7 cellular contexts compared by ENCODE assay signal in the genomic region with DNA sequence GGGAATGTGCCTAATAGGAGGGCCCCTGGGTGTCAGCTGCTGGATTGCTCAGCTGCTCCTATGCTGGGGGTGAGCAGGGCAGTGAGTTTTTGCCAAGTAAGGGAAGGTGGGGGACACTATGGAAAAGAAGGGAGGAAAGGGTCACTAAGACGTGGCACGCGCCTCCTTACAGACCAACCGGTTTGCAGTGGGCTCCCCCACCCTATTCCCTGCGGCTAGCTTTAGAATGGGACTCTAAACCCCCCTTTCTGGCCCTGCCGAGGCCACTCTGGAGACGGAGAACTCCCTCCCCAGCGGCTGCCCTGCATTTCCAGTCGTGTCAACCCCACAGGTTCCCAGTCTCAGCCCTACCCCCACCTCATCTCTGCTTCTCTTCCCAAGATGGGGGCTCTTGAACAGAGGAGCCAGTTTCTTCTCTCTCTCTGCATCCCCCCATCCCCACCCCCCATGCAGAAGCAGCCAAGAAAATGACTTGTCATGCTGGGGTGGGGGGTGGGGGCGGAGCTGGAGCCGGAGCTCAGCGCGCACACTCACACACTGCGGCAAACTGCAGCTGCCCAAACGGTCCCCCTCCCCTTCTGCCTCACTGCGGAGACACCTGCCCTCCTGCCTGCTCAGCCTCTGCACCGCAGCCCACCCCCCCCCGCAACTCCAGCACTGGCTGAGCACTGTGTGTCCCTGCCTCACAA. TPM values are rescaled to one million over a fixed set of nuclear protein-coding genes. Genes with fewer than 3 reads are reported as not detected.
DNase-seq lines count a peak whose midpoint lies in the region; ATAC-seq, FAIRE-seq and TF ChIP-seq lines count a peak whose summit lies in the region.

No MANE protein-coding gene starts in this region.

- H3K9me3 ChIP-seq in kidney (ENCODE audit: control insufficient read depth in 1 of 2, low read length in 2 of 2) = no peaks in the 10 kb centered on the region

- H3K36me3 ChIP-seq in kidney (ENCODE audit: control insufficient read depth in 1 of 2, insufficient read depth in 2 of 2, low read length in 2 of 2) = peaks cover 3 to 6% of the 10 kb centered on the region in 2 donors

- peak overlapping the region; percentile 21 for H3K27ac Mint-ChIP-seq in stimulated activated memory B cell treated with anti-CD40 and anti-IgM and Interleukin-4, amounts not matched to agents 10 μg/mL and 1 μg/mL and 100 μg/mL, for 72 hours

- H3K4me3 Mint-ChIP-seq in stimulated activated memory B cell treated with anti-CD40 and anti-IgM and Interleukin-4, amounts not matched to agents 10 μg/mL and 1 μg/mL and 100 μg/mL, for 72 hours = peak overlapping the region; percentile 70

- no peak for TF ChIP-seq CTCF in kidney (IDR thresholded peaks at IDR 0.05; ENCODE audit: borderline replicate concordance, extremely low read depth, insufficient read depth)

- ATAC-seq in stimulated activated memory B cell treated with anti-CD40 and anti-IgM and Interleukin-4, amounts not matched to agents 10 μg/mL and 1 μg/mL and 100 μg/mL, for 72 hours = peak; percentile 21
- ATAC-seq in GM21529 (IDR thresholded peaks at IDR 0.05; ENCODE audit: unreplicated experiment) = no peak
- no peak for ATAC-seq in HG02642 (IDR thresholded peaks at IDR 0.05; ENCODE audit: poor library complexity, unreplicated experiment)

- no peaks in the 10 kb centered on the region for H3K9me3 Mint-ChIP-seq in stimulated activated memory B cell treated with anti-CD40 and anti-IgM and Interleukin-4, amounts not matched to agents 10 μg/mL and 1 μg/mL and 100 μg/mL, for 72 hours

- peaks cover 0 to 11% of the 10 kb centered on the region in 2 donors for H3K4me1 ChIP-seq in kidney (ENCODE audit: control insufficient read depth in 1 of 2, insufficient read depth in 1 of 2, low read depth in 1 of 2, low read length in 2 of 2)

- H3K27me3 Mint-ChIP-seq in stimulated activated memory B cell treated with anti-CD40 and anti-IgM and Interleukin-4, amounts not matched to agents 10 μg/mL and 1 μg/mL and 100 μg/mL, for 72 hours = peaks cover 61% of the 10 kb centered on the region

- H3K27ac ChIP-seq in caudate nucleus (ENCODE audit: low read depth, low read length) (peak overlapping the region; percentile 94), kidney (ENCODE audit: low read depth in 2 of 2, low read length in 2 of 2) (no peak overlapping the region)

- DNase-seq in H4 (ENCODE audit: low spot score) (peak; percentile 37), NCI-H524 (lab: John Stamatoyannopoulos, UW) (peak; percentile 55 to 75), caudate nucleus (lab: John Stamatoyannopoulos, UW) (peak in 59 of 61 donors; percentile 32 to 92 (median 78)), kidney (no peak)

- no peak for FAIRE-seq in kidney (lab: Jason Lieb, UNC)

- peaks cover 24% of the 10 kb centered on the region for H3K4me1 Mint-ChIP-seq in stimulated activated memory B cell treated with anti-CD40 and anti-IgM and Interleukin-4, amounts not matched to agents 10 μg/mL and 1 μg/mL and 100 μg/mL, for 72 hours

- intact Hi-C loops in kidney (cut with DNase I) = no loop called here

- H3K4me3 ChIP-seq in kidney (ENCODE audit: low read length in 2 of 2) = peak overlapping the region; percentile 25 to 55

- H3K9ac ChIP-seq in kidney (ENCODE audit: low read length in 2 of 2) = peak overlapping the region in 1 of 2 donors; percentile 47

- H3K36me3 Mint-ChIP-seq in stimulated activated memory B cell treated with anti-CD40 and anti-IgM and Interleukin-4, amounts not matched to agents 10 μg/mL and 1 μg/mL and 100 μg/mL, for 72 hours = no peaks in the 10 kb centered on the region

RNA-seq across cellular contexts. Expression of a gene that starts 0.8 kb away (rescaled TPM):
- total RNA-seq in H4 (2014; rRNA removed; shearing (Covaris generic)) = 32.9 and 40.6 TPM in 2 replicates
- 9.3 TPM for total RNA-seq in kidney
- polyA plus RNA-seq in kidney (ENCODE audit: insufficient read depth, low read depth, low replicate concordance) = 2.7 TPM

RNA-seq across cellular contexts. Expression of a gene that starts 25.3 kb away (rescaled TPM):
- total RNA-seq in H4 (2014; rRNA removed; shearing (Covaris generic)) = 32.4 and 32.7 TPM in 2 replicates
- 47.4 TPM for total RNA-seq in kidney
- polyA plus RNA-seq in kidney (ENCODE audit: insufficient read depth, low read depth, low replicate concordance) = 15.9 TPM
